Comparison of ENCODE assay signal across 1 cellular context in genomic region chr10:23886355-23886754, GRCh38.
TF ChIP-seq lines count a peak whose summit lies in the region.

No MANE protein-coding gene starts in this region.

TF ChIP-seq in GM12878, 131 proteins besides CTCF, POLR2A, EP300 and RAD21 (continued from another document):
- no peak for TF ChIP-seq ELK1 (IDR thresholded peaks at IDR 0.05; ENCODE audit: low read depth, low read length)
